22 cellular contexts compared by ENCODE assay signal in genomic region chr17:47914296-47914948, GRCh38. TPM values are rescaled to one million over a fixed set of nuclear protein-coding genes. Genes with fewer than 3 reads are reported as not detected.
DNase-seq lines count a peak whose midpoint lies in the region; ATAC-seq and TF ChIP-seq lines count a peak whose summit lies in the region.
"Had no signal": no experiment of that assay in that cellular context is flagged by ENCODE, and none has a peak within 500 bp of the region (broad histone marks: within the 10 kb centered on the region; RNA-seq: fewer than 3 reads in every experiment).

No MANE protein-coding gene starts in this region.

- peaks cover 0 to 35% of the 10 kb centered on the region in 2 donors for H3K4me1 ChIP-seq in right atrium auricular region
- H3K4me1 ChIP-seq in skeletal muscle tissue (ENCODE audit: control insufficient read depth in 3 of 3, insufficient read depth in 3 of 3, low read length in 3 of 3), result peaks cover 24 to 27% (median 25%) of the 10 kb centered on the region in 3 donors
- H3K4me1 ChIP-seq: parathyroid adenoma, suprapubic skin, vagina had no signal

- DNase-seq in activated naive CD4-positive, alpha-beta T cell treated with anti-CD3 and anti-CD28 coated beads, Interleukin-2, amount 50 U/mL, for 16 hours, result no peak
- no peak for DNase-seq in activated naive CD8-positive, alpha-beta T cell treated with anti-CD3 and anti-CD28 coated beads for 36 hours
- DNase-seq in right atrium auricular region (ENCODE audit: low spot score) (no peak), epidermal melanocyte (ENCODE audit: insufficient read length, low spot score) (no peak), kidney glomerular epithelial cell (lab: John Stamatoyannopoulos, UW) (no peak)
- DNase-seq: activated T-cell treated with anti-CD3 and anti-CD28 coated beads, Interleukin-2, amount 50 U/mL, for 72 hours; DMS79; dorsolateral prefrontal cortex; NCI-H1436 treated with DMSO at 0.1 percent for 48 hours; NCI-H2171; NCI-H774; PC-3 had no signal

- peak overlapping the region in 2 of 3 donors; percentile 5 to 36 for H3K9ac ChIP-seq in skeletal muscle tissue (ENCODE audit: low read depth in 1 of 3, low read length in 3 of 3)
- H3K9ac ChIP-seq: BLaER1 treated with 17β-estradiol and CSF1 and Interleukin-3, amounts not matched to agents 10 nM and 100 nM; parathyroid adenoma had no signal

- H3K27me3 Mint-ChIP-seq in activated naive CD4-positive, alpha-beta T cell treated with anti-CD3 and anti-CD28 coated beads, Interleukin-2, amount 50 U/mL, for 24 hours, result no peaks in the 10 kb centered on the region
- H3K27me3 Mint-ChIP-seq in activated naive CD8-positive, alpha-beta T cell treated with anti-CD3 and anti-CD28 coated beads for 36 hours, result no peaks in the 10 kb centered on the region

- peaks cover 18% of the 10 kb centered on the region for H3K4me1 Mint-ChIP-seq in activated naive CD4-positive, alpha-beta T cell treated with anti-CD3 and anti-CD28 coated beads, Interleukin-2, amount 50 U/mL, for 24 hours
- H3K4me1 Mint-ChIP-seq in activated naive CD8-positive, alpha-beta T cell treated with anti-CD3 and anti-CD28 coated beads for 36 hours, result peaks cover 4% of the 10 kb centered on the region

- H3K27me3 ChIP-seq in right atrium auricular region, result no peaks in the 10 kb centered on the region
- no peaks in the 10 kb centered on the region for H3K27me3 ChIP-seq in skeletal muscle tissue (ENCODE audit: control insufficient read depth in 3 of 3, insufficient read depth in 3 of 3, low read length in 3 of 3)
- H3K27me3 ChIP-seq: BLaER1 treated with 17β-estradiol and CSF1 and Interleukin-3, amounts not matched to agents 10 nM and 100 nM; dorsolateral prefrontal cortex; esophagus muscularis mucosa; suprapubic skin; vagina had no signal

- ATAC-seq in GM18873 (IDR thresholded peaks at IDR 0.05; ENCODE audit: low FRiP score, unreplicated experiment), result no peak
- ATAC-seq: activated T-cell treated with anti-CD3 and anti-CD28 coated beads, Interleukin-2, amount 50 U/mL, for 72 hours; HCT116; PC-3 had no signal

- TF ChIP-seq CTCF in right atrium auricular region (IDR thresholded peaks at IDR 0.05), result no peak

- no peak overlapping the region for H3K4me3 Mint-ChIP-seq in activated naive CD4-positive, alpha-beta T cell treated with anti-CD3 and anti-CD28 coated beads, Interleukin-2, amount 50 U/mL, for 24 hours
- no peak overlapping the region for H3K4me3 Mint-ChIP-seq in activated naive CD8-positive, alpha-beta T cell treated with anti-CD3 and anti-CD28 coated beads for 36 hours
- H3K4me3 Mint-ChIP-seq: activated T-cell treated with anti-CD3 and anti-CD28 coated beads, Interleukin-2, amount 50 U/mL, for 72 hours had no signal

- H3K9me3 Mint-ChIP-seq in activated naive CD4-positive, alpha-beta T cell treated with anti-CD3 and anti-CD28 coated beads, Interleukin-2, amount 50 U/mL, for 24 hours, result no peaks in the 10 kb centered on the region
- no peaks in the 10 kb centered on the region for H3K9me3 Mint-ChIP-seq in activated naive CD8-positive, alpha-beta T cell treated with anti-CD3 and anti-CD28 coated beads for 36 hours
- H3K9me3 Mint-ChIP-seq: activated T-cell treated with anti-CD3 and anti-CD28 coated beads, Interleukin-2, amount 50 U/mL, for 72 hours had no signal

- H3K27ac ChIP-seq in right atrium auricular region (peak overlapping the region; percentile 68 to 83), skeletal muscle tissue (ENCODE audit: low read depth, low read length) (peak overlapping the region; percentile 81)
- H3K27ac ChIP-seq: parathyroid adenoma, suprapubic skin, vagina had no signal

- H3K36me3 ChIP-seq in right atrium auricular region (peaks cover 5% of the 10 kb centered on the region), skeletal muscle tissue (ENCODE audit: control insufficient read depth in 3 of 3, insufficient read depth in 3 of 3, low read length in 3 of 3) (peaks cover 14 to 24% (median 18%) of the 10 kb centered on the region in 3 donors)

- peaks cover 4% of the 10 kb centered on the region for H3K36me3 Mint-ChIP-seq in activated naive CD4-positive, alpha-beta T cell treated with anti-CD3 and anti-CD28 coated beads, Interleukin-2, amount 50 U/mL, for 24 hours
- H3K36me3 Mint-ChIP-seq in activated naive CD8-positive, alpha-beta T cell treated with anti-CD3 and anti-CD28 coated beads for 36 hours, result peaks cover 3% of the 10 kb centered on the region

- H3K9me3 ChIP-seq in right atrium auricular region (no peaks in the 10 kb centered on the region), skeletal muscle tissue (ENCODE audit: control insufficient read depth in 3 of 3, low read length in 3 of 3) (no peaks in the 10 kb centered on the region)
- H3K9me3 ChIP-seq: BLaER1 treated with 17β-estradiol and CSF1 and Interleukin-3, amounts not matched to agents 10 nM and 100 nM; esophagus muscularis mucosa; suprapubic skin; vagina had no signal

- peak overlapping the region; percentile 48 for H3K27ac Mint-ChIP-seq in activated naive CD4-positive, alpha-beta T cell treated with anti-CD3 and anti-CD28 coated beads, Interleukin-2, amount 50 U/mL, for 24 hours
- peak overlapping the region; percentile 16 for H3K27ac Mint-ChIP-seq in activated naive CD8-positive, alpha-beta T cell treated with anti-CD3 and anti-CD28 coated beads for 36 hours
- H3K27ac Mint-ChIP-seq: activated T-cell treated with anti-CD3 and anti-CD28 coated beads, Interleukin-2, amount 50 U/mL, for 72 hours had no signal

- H3K4me3 ChIP-seq in right atrium auricular region (no peak overlapping the region), skeletal muscle tissue (ENCODE audit: low read length in 3 of 3) (no peak overlapping the region)
- H3K4me3 ChIP-seq: BLaER1 treated with 17β-estradiol and CSF1 and Interleukin-3, amounts not matched to agents 10 nM and 100 nM; dorsolateral prefrontal cortex; esophagus muscularis mucosa; suprapubic skin; vagina had no signal

RNA-seq across cellular contexts. Expression of gene SP2, which starts 18.4 kb away (rescaled TPM):
- total RNA-seq in activated naive CD8-positive, alpha-beta T cell treated with anti-CD3 and anti-CD28 coated beads for 36 hours, result 10 to 100 TPM; 18.1 to 18.8 TPM
- 10 to 100 TPM; 11.7 to 12.8 TPM for total RNA-seq in right atrium auricular region
- total RNA-seq in skeletal muscle tissue, result 0.52 TPM

RNA-seq across cellular contexts. Expression of gene PNPO, which starts 26.9 kb away (rescaled TPM):
- total RNA-seq in activated naive CD8-positive, alpha-beta T cell treated with anti-CD3 and anti-CD28 coated beads for 36 hours, result 10 to 100 TPM; 56.1 to 61.1 TPM
- total RNA-seq in right atrium auricular region (10 to 100 TPM; 28.4 to 35.4 TPM), skeletal muscle tissue (12.0 TPM)

RNA-seq across cellular contexts. Expression of gene PRR15L, which starts 43.3 kb away (rescaled TPM):
- total RNA-seq in activated naive CD8-positive, alpha-beta T cell treated with anti-CD3 and anti-CD28 coated beads for 36 hours, result not detected
- 1 to 10 TPM; 1.2 to 6.5 TPM for total RNA-seq in right atrium auricular region
- not detected for total RNA-seq in skeletal muscle tissue
- total RNA-seq: A673; activated T-cell treated with anti-CD3 and anti-CD28 coated beads, Interleukin-2, amount 50 U/mL, for 72 hours; esophagus muscularis mucosa had no signal

RNA-seq across cellular contexts. Expression of gene CDK5RAP3, which starts 56.5 kb away (rescaled TPM):
- 100 to 1,000 TPM; 163 to 168 TPM for total RNA-seq in activated naive CD8-positive, alpha-beta T cell treated with anti-CD3 and anti-CD28 coated beads for 36 hours
- total RNA-seq in right atrium auricular region, result 10 to 100 TPM; 37.9 to 45.4 TPM
- 59.0 TPM for total RNA-seq in skeletal muscle tissue
